9 cellular contexts compared by ENCODE assay signal in genomic region chr2:178285287-178285615, GRCh38.
"Had no signal": no experiment of that assay in that cellular context is flagged by ENCODE, and none has a peak within 500 bp of the region (broad histone marks: within the 10 kb centered on the region; RNA-seq: fewer than 3 reads in every experiment).

No MANE protein-coding gene starts in this region.

- ATAC-seq: GM23338, HCT116 had no signal

- H3K27ac ChIP-seq: GM23248 had no signal

- H3K9me3 ChIP-seq: HAP-1 had no signal

- H3K4me3 ChIP-seq: GM23248, GM23338, HAP-1 had no signal

- H3K4me1 ChIP-seq: HAP-1 had no signal

- H3K9ac ChIP-seq: GM23248 had no signal

- DNase-seq: GM23248, GOT3, H7, H9, HCEC 1CT, HFFc6 had no signal
